ENCODE assay signal across 34 cellular contexts in the genomic region with DNA sequence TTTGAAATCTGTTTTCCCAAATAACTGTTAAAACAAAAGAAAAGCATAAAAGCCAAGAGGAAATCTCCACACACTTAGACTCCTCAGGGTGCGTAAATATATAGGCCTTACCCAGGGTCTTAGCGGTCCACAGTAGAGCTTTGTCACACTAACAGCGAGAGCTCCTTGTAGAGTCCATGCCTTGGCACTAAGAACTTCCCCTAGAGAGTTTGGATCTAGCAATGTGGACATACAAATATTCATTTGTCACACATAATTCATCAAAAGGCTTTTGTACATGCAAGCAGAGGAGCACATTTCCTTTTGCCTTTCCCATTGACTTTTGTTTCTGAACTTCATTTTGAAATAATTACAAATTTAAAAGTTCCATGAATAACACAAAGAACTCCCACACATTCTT.
"Had no signal": no experiment of that assay in that cellular context is flagged by ENCODE, and none has a peak within 500 bp of the region (broad histone marks: within the 10 kb centered on the region; RNA-seq: fewer than 3 reads in every experiment).

No MANE protein-coding gene starts in this region.

- DNase-seq: activated B cell treated with CpG ODN at 0.5 μM for 24 hours; activated CD4-positive, alpha-beta memory T cell treated with anti-CD3 and anti-CD28 coated beads, Interleukin-2, amount 10 ng/mL, durations not matched to agents 7 days and 5 days; activated CD4-positive, alpha-beta T cell treated with anti-CD3 and anti-CD28 coated beads for 1 hour; activated CD4-positive, alpha-beta T cell treated with anti-CD3 and anti-CD28 coated beads for 36 hours; activated CD4-positive, alpha-beta T cell treated with anti-CD3 and anti-CD28 coated beads for 48 hours; activated CD4-positive, alpha-beta T cell treated with anti-CD3 and anti-CD28 coated beads, Interleukin-2, amount 10 ng/mL, durations not matched to agents 7 days and 5 days; activated CD4-positive, alpha-beta T cell treated with anti-CD3 and anti-CD28 coated beads, Interleukin-2, amount 50 U/mL, for 48 hours; activated CD8-positive, alpha-beta memory T cell treated with anti-CD3 and anti-CD28 coated beads for 24 hours; activated CD8-positive, alpha-beta memory T cell treated with anti-CD3 and anti-CD28 coated beads, Interleukin-2, amount 10 ng/mL, durations not matched to agents 7 days and 5 days; activated CD8-positive, alpha-beta memory T cell treated with anti-CD3 and anti-CD28 coated beads, Interleukin-2, amount 50 U/mL, for 48 hours; activated CD8-positive, alpha-beta T cell treated with anti-CD3 and anti-CD28 coated beads, Interleukin-2, amount 10 ng/mL, durations not matched to agents 7 days and 5 days; activated effector memory CD4-positive, alpha-beta T cell treated with anti-CD3 and anti-CD28 coated beads, Interleukin-2, amount 50 U/mL, for 16 hours; activated gamma-delta T cell treated with Interleukin-2 at 50 U/mL for 16 hours; activated naive CD4-positive, alpha-beta T cell; activated naive CD4-positive, alpha-beta T cell treated with anti-CD3 and anti-CD28 coated beads for 36 hours; activated naive CD4-positive, alpha-beta T cell treated with anti-CD3 and anti-CD28 coated beads, Interleukin-2, amount 50 U/mL, for 16 hours; activated naive CD8-positive, alpha-beta T cell treated with anti-CD3 and anti-CD28 coated beads for 36 hours; activated T-cell treated with anti-CD3 and anti-CD28 coated beads, Interleukin-2, amount 50 U/mL, for 24 hours; activated T-cell treated with anti-CD3 and anti-CD28 coated beads, Interleukin-2, amount 50 U/mL, for 72 hours; adrenal gland; amniotic stem cell; aorta; body of pancreas; brain microvascular endothelial cell; central memory CD4-positive, alpha-beta T cell; T-helper 2 cell; T-helper 9 cell had no signal

- ATAC-seq: activated CD4-positive, alpha-beta T cell treated with anti-CD3 and anti-CD28 coated beads for 36 hours; activated CD8-positive, alpha-beta memory T cell treated with anti-CD3 and anti-CD28 coated beads, Interleukin-2, amount 10 ng/mL, durations not matched to agents 7 days and 5 days; activated CD8-positive, alpha-beta T cell treated with anti-CD3 and anti-CD28 coated beads, Interleukin-2, amount 10 ng/mL, durations not matched to agents 7 days and 5 days; activated naive CD4-positive, alpha-beta T cell treated with anti-CD3 and anti-CD28 coated beads, Interleukin-2, amount 50 U/mL, for 72 hours; activated T-cell treated with anti-CD3 and anti-CD28 coated beads, Interleukin-2, amount 50 U/mL, for 72 hours; activated T-helper 17 cell treated with anti-CD3 and anti-CD28 coated beads, Interleukin-2, amount 50 U/mL, for 72 hours; body of pancreas had no signal

- H3K27me3 ChIP-seq: adrenal gland, body of pancreas, brain microvascular endothelial cell, breast epithelium had no signal

- H3K4me3 Mint-ChIP-seq: activated B cell treated with CpG ODN at 0.5 μM for 24 hours; activated CD4-positive, alpha-beta memory T cell treated with anti-CD3 and anti-CD28 coated beads, Interleukin-2, amount 10 ng/mL, durations not matched to agents 7 days and 5 days; activated CD4-positive, alpha-beta T cell treated with anti-CD3 and anti-CD28 coated beads for 36 hours; activated CD4-positive, alpha-beta T cell treated with anti-CD3 and anti-CD28 coated beads, Interleukin-2, amount 10 ng/mL, durations not matched to agents 7 days and 5 days; activated CD8-positive, alpha-beta memory T cell treated with anti-CD3 and anti-CD28 coated beads, Interleukin-2, amount 10 ng/mL, durations not matched to agents 7 days and 5 days; activated CD8-positive, alpha-beta T cell treated with anti-CD3 and anti-CD28 coated beads, Interleukin-2, amount 10 ng/mL, durations not matched to agents 7 days and 5 days; activated naive CD4-positive, alpha-beta T cell treated with anti-CD3 and anti-CD28 coated beads for 36 hours; activated naive CD8-positive, alpha-beta T cell treated with anti-CD3 and anti-CD28 coated beads for 36 hours; activated T-cell treated with anti-CD3 and anti-CD28 coated beads, Interleukin-2, amount 50 U/mL, for 24 hours; activated T-cell treated with anti-CD3 and anti-CD28 coated beads, Interleukin-2, amount 50 U/mL, for 72 hours; activated T-helper 1 cell treated with anti-CD3 and anti-CD28 coated beads, Interleukin-12 subunit alpha, Interleukin-12 subunit beta, Interleukin-2, Interleukin-4 antibody, amounts not matched to agents 30 ng/mL and 10 ng/mL and 1 ng/mL, durations not matched to agents 14 hours and 24 hours and 36 hours; activated T-helper 17 cell treated with anti-CD3 and anti-CD28 coated beads, Interleukin-2, amount 50 U/mL, for 72 hours; T-helper 1 cell treated with Interleukin-12 subunit alpha and Interleukin-12 subunit beta and Interleukin-4 antibody, amounts not matched to agents 30 μg/mL and 1 μg/mL, for 36 hours; T-helper 2 cell treated with Interferon-gamma antibody and Interleukin-4, amounts not matched to agents 5 μg/mL and 100 μg/mL, for 36 hours had no signal

- H3K9me3 ChIP-seq: adrenal gland, body of pancreas, breast epithelium had no signal

- H3K27me3 Mint-ChIP-seq: activated B cell treated with CpG ODN at 0.5 μM for 24 hours; activated CD4-positive, alpha-beta memory T cell treated with anti-CD3 and anti-CD28 coated beads, Interleukin-2, amount 10 ng/mL, durations not matched to agents 7 days and 5 days; activated CD4-positive, alpha-beta T cell treated with anti-CD3 and anti-CD28 coated beads for 36 hours; activated CD4-positive, alpha-beta T cell treated with anti-CD3 and anti-CD28 coated beads, Interleukin-2, amount 10 ng/mL, durations not matched to agents 7 days and 5 days; activated CD8-positive, alpha-beta memory T cell treated with anti-CD3 and anti-CD28 coated beads, Interleukin-2, amount 10 ng/mL, durations not matched to agents 7 days and 5 days; activated naive CD8-positive, alpha-beta T cell treated with anti-CD3 and anti-CD28 coated beads for 36 hours; activated T-cell treated with anti-CD3 and anti-CD28 coated beads, Interleukin-2, amount 50 U/mL, for 24 hours; activated T-helper 17 cell treated with anti-CD3 and anti-CD28 coated beads, Interleukin-2, amount 50 U/mL, for 72 hours had no signal

- H3K4me3 ChIP-seq: adrenal gland, body of pancreas, breast epithelium had no signal

- H3K27ac ChIP-seq: adrenal gland, body of pancreas, brain microvascular endothelial cell, breast epithelium, VCaP had no signal

- H3K4me1 ChIP-seq: adrenal gland, body of pancreas, breast epithelium had no signal

- H3K36me3 ChIP-seq: adrenal gland, brain microvascular endothelial cell, breast epithelium had no signal

- H3K4me1 Mint-ChIP-seq: activated B cell treated with CpG ODN at 0.5 μM for 24 hours; activated CD4-positive, alpha-beta memory T cell treated with anti-CD3 and anti-CD28 coated beads, Interleukin-2, amount 10 ng/mL, durations not matched to agents 7 days and 5 days; activated CD4-positive, alpha-beta T cell treated with anti-CD3 and anti-CD28 coated beads for 36 hours; activated CD4-positive, alpha-beta T cell treated with anti-CD3 and anti-CD28 coated beads, Interleukin-2, amount 10 ng/mL, durations not matched to agents 7 days and 5 days; activated naive CD8-positive, alpha-beta T cell treated with anti-CD3 and anti-CD28 coated beads for 36 hours; activated T-helper 17 cell treated with anti-CD3 and anti-CD28 coated beads, Interleukin-2, amount 50 U/mL, for 72 hours had no signal

- H3K27ac Mint-ChIP-seq: activated B cell treated with CpG ODN at 0.5 μM for 24 hours; activated CD4-positive, alpha-beta memory T cell treated with anti-CD3 and anti-CD28 coated beads, Interleukin-2, amount 10 ng/mL, durations not matched to agents 7 days and 5 days; activated CD4-positive, alpha-beta T cell treated with anti-CD3 and anti-CD28 coated beads for 36 hours; activated CD4-positive, alpha-beta T cell treated with anti-CD3 and anti-CD28 coated beads, Interleukin-2, amount 10 ng/mL, durations not matched to agents 7 days and 5 days; activated CD8-positive, alpha-beta memory T cell treated with anti-CD3 and anti-CD28 coated beads, Interleukin-2, amount 10 ng/mL, durations not matched to agents 7 days and 5 days; activated CD8-positive, alpha-beta T cell treated with anti-CD3 and anti-CD28 coated beads, Interleukin-2, amount 10 ng/mL, durations not matched to agents 7 days and 5 days; activated naive CD4-positive, alpha-beta T cell treated with anti-CD3 and anti-CD28 coated beads for 36 hours; activated naive CD4-positive, alpha-beta T cell treated with anti-CD3 and anti-CD28 coated beads, Interleukin-2, amount 50 U/mL, for 72 hours; activated naive CD8-positive, alpha-beta T cell treated with anti-CD3 and anti-CD28 coated beads for 36 hours; activated T-cell treated with anti-CD3 and anti-CD28 coated beads, Interleukin-2, amount 50 U/mL, for 24 hours; activated T-cell treated with anti-CD3 and anti-CD28 coated beads, Interleukin-2, amount 50 U/mL, for 72 hours; activated T-helper 1 cell treated with anti-CD3 and anti-CD28 coated beads, Interleukin-12 subunit alpha, Interleukin-12 subunit beta, Interleukin-2, Interleukin-4 antibody, amounts not matched to agents 30 ng/mL and 10 ng/mL and 1 ng/mL, durations not matched to agents 14 hours and 24 hours and 36 hours; activated T-helper 17 cell treated with anti-CD3 and anti-CD28 coated beads, Interleukin-2, amount 50 U/mL, for 72 hours; T-helper 1 cell treated with Interleukin-12 subunit alpha and Interleukin-12 subunit beta and Interleukin-4 antibody, amounts not matched to agents 30 μg/mL and 1 μg/mL, for 36 hours; T-helper 2 cell treated with Interferon-gamma antibody and Interleukin-4, amounts not matched to agents 5 μg/mL and 100 μg/mL, for 36 hours had no signal

- H3K9me3 Mint-ChIP-seq: activated B cell treated with CpG ODN at 0.5 μM for 24 hours; activated CD4-positive, alpha-beta memory T cell treated with anti-CD3 and anti-CD28 coated beads, Interleukin-2, amount 10 ng/mL, durations not matched to agents 7 days and 5 days; activated CD4-positive, alpha-beta T cell treated with anti-CD3 and anti-CD28 coated beads, Interleukin-2, amount 10 ng/mL, durations not matched to agents 7 days and 5 days; activated naive CD4-positive, alpha-beta T cell treated with anti-CD3 and anti-CD28 coated beads for 36 hours; activated naive CD4-positive, alpha-beta T cell treated with anti-CD3 and anti-CD28 coated beads, Interleukin-2, amount 50 U/mL, for 72 hours; activated naive CD8-positive, alpha-beta T cell treated with anti-CD3 and anti-CD28 coated beads for 36 hours; activated T-cell treated with anti-CD3 and anti-CD28 coated beads, Interleukin-2, amount 50 U/mL, for 24 hours; activated T-cell treated with anti-CD3 and anti-CD28 coated beads, Interleukin-2, amount 50 U/mL, for 72 hours; activated T-helper 1 cell treated with anti-CD3 and anti-CD28 coated beads, Interleukin-12 subunit alpha, Interleukin-12 subunit beta, Interleukin-2, Interleukin-4 antibody, amounts not matched to agents 30 ng/mL and 10 ng/mL and 1 ng/mL, durations not matched to agents 14 hours and 24 hours and 36 hours; activated T-helper 17 cell treated with anti-CD3 and anti-CD28 coated beads, Interleukin-2, amount 50 U/mL, for 72 hours; T-helper 1 cell treated with Interleukin-12 subunit alpha and Interleukin-12 subunit beta and Interleukin-4 antibody, amounts not matched to agents 30 μg/mL and 1 μg/mL, for 36 hours; T-helper 2 cell treated with Interferon-gamma antibody and Interleukin-4, amounts not matched to agents 5 μg/mL and 100 μg/mL, for 36 hours had no signal

- H3K36me3 Mint-ChIP-seq: activated CD8-positive, alpha-beta memory T cell treated with anti-CD3 and anti-CD28 coated beads, Interleukin-2, amount 10 ng/mL, durations not matched to agents 7 days and 5 days; activated naive CD4-positive, alpha-beta T cell treated with anti-CD3 and anti-CD28 coated beads, Interleukin-2, amount 50 U/mL, for 72 hours; activated naive CD8-positive, alpha-beta T cell treated with anti-CD3 and anti-CD28 coated beads for 36 hours had no signal
